In the genomic region with DNA sequence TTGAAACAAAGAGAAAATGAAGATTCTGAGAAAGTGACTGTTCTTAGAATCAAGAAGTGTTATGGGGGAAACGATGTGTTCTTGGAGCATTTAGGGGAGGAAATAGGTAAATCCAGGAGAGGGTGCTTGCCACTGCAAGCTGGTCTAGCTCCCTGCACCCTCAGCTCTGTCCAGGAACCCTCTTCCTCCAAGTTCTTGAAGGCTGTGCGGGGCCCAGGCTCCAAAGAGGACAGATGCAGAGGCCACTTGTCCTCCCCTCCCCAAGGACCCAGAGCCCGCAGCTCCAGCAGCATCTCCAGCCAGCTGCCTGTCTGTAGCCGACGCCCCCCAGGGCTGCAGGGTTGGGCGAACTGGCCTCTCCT, we compare ENCODE assay signal across 10 cellular contexts.
A peak's percentile ranks its signal among the peaks of the same experiment; 100 is the strongest.
DNase-seq lines count a peak whose midpoint lies in the region; ATAC-seq and TF ChIP-seq lines count a peak whose summit lies in the region.
"Had no signal": no experiment of that assay in that cellular context is flagged by ENCODE, and none has a peak within 500 bp of the region (broad histone marks: within the 10 kb centered on the region; RNA-seq: fewer than 3 reads in every experiment).

No MANE protein-coding gene starts in this region.

- DNase-seq in NT2/D1 (ENCODE audit: low read depth, low spot score), result no peak
- DNase-seq in left lung, result no peak
- no peak for DNase-seq in activated CD4-positive, alpha-beta T cell treated with anti-CD3 and anti-CD28 coated beads, Interleukin-2, amount 50 U/mL, for 48 hours
- no peak for DNase-seq in NCI-H2107 treated with DMSO at 0.1 percent for 48 hours (lab: John Stamatoyannopoulos, UW; ENCODE audit: unreplicated experiment)
- DNase-seq in DMS153 (lab: John Stamatoyannopoulos, UW), result no peak
- no peak for DNase-seq in CD1c-positive myeloid dendritic cell (ENCODE audit: extremely low spot score)
- DNase-seq: activated gamma-delta T cell had no signal

- no peak overlapping the region for H3K4me3 ChIP-seq in BLaER1 treated with 17β-estradiol and CSF1 and Interleukin-3, amounts not matched to agents 10 nM and 100 nM
- H3K4me3 ChIP-seq in NT2/D1 (ENCODE audit: insufficient read length, low read depth), result no peak overlapping the region
- H3K4me3 ChIP-seq in left lung, result no peak overlapping the region

- ATAC-seq in GM19455 (IDR thresholded peaks at IDR 0.05; ENCODE audit: unreplicated experiment), result peak; percentile 49
- peak; percentile 20 for ATAC-seq in left lung

- H3K36me3 ChIP-seq in BLaER1 treated with 17β-estradiol and CSF1 and Interleukin-3, amounts not matched to agents 10 nM and 100 nM, result no peaks in the 10 kb centered on the region
- H3K36me3 ChIP-seq in NT2/D1 (ENCODE audit: insufficient read depth, insufficient read length, low read length) (no peaks in the 10 kb centered on the region), left lung (no peaks in the 10 kb centered on the region)
- H3K36me3 ChIP-seq: neutrophil had no signal

- H3K27ac ChIP-seq in BLaER1 treated with 17β-estradiol and CSF1 and Interleukin-3, amounts not matched to agents 10 nM and 100 nM, result no peak overlapping the region
- H3K27ac ChIP-seq in left lung, result no peak overlapping the region
- H3K27ac ChIP-seq: neutrophil had no signal

- H4K20me1 ChIP-seq in BLaER1 treated with 17β-estradiol and CSF1 and Interleukin-3, amounts not matched to agents 10 nM and 100 nM, result no peaks in the 10 kb centered on the region; a peak in 1 of 22 replicates

- peaks cover 10 to 26% (median 15%) of the 10 kb centered on the region in 10 experiments; a peak in 19 of 20 replicates for H3K4me1 ChIP-seq in BLaER1 treated with 17β-estradiol and CSF1 and Interleukin-3, amounts not matched to agents 10 nM and 100 nM
- H3K4me1 ChIP-seq in NT2/D1 (ENCODE audit: insufficient read depth, insufficient read length), result peaks cover 5% of the 10 kb centered on the region
- peaks cover 0 to 8% of the 10 kb centered on the region in 2 donors for H3K4me1 ChIP-seq in left lung

- 0 out of 22 replicates have a peak, but pooled peaks cover 0 to 3% (median 0%) of the 10 kb centered on the region in 11 experiments for H3K27me3 ChIP-seq in BLaER1 treated with 17β-estradiol and CSF1 and Interleukin-3, amounts not matched to agents 10 nM and 100 nM
- no peaks in the 10 kb centered on the region for H3K27me3 ChIP-seq in NT2/D1 (ENCODE audit: insufficient read depth, insufficient read length)
- peaks cover 0 to 21% of the 10 kb centered on the region in 2 donors for H3K27me3 ChIP-seq in left lung
- H3K27me3 ChIP-seq: neutrophil had no signal

- peak overlapping the region in 8 of 11 experiments; percentile 19 to 69 (median 54); a peak in 13 of 22 replicates for H3K4me2 ChIP-seq in BLaER1 treated with 17β-estradiol and CSF1 and Interleukin-3, amounts not matched to agents 10 nM and 100 nM

- intact Hi-C loops in left lung (cut with DNase I), result loop anchor here in 1 of 2 donors (10.0 kb wide), 1 partner anchor 169 kb away; no protein-coding TSS in a partner anchor

- peak overlapping the region in 1 of 11 experiments; percentile 50; a peak in 1 of 22 replicates for H3K9ac ChIP-seq in BLaER1 treated with 17β-estradiol and CSF1 and Interleukin-3, amounts not matched to agents 10 nM and 100 nM
- peak overlapping the region; percentile 62 for H3K9ac ChIP-seq in NT2/D1 (ENCODE audit: insufficient read length, low read depth)

- no peak for TF ChIP-seq CTCF in left lung (IDR thresholded peaks at IDR 0.05)

- H3K9me3 ChIP-seq in BLaER1 treated with 17β-estradiol and CSF1 and Interleukin-3, amounts not matched to agents 10 nM and 100 nM (replicated peaks in 1 of 11), result no peaks in the 10 kb centered on the region
- H3K9me3 ChIP-seq in NT2/D1 (ENCODE audit: insufficient read depth, low read length) (no peaks in the 10 kb centered on the region), left lung (no peaks in the 10 kb centered on the region)
- H3K9me3 ChIP-seq: neutrophil had no signal
